In the genomic region with DNA sequence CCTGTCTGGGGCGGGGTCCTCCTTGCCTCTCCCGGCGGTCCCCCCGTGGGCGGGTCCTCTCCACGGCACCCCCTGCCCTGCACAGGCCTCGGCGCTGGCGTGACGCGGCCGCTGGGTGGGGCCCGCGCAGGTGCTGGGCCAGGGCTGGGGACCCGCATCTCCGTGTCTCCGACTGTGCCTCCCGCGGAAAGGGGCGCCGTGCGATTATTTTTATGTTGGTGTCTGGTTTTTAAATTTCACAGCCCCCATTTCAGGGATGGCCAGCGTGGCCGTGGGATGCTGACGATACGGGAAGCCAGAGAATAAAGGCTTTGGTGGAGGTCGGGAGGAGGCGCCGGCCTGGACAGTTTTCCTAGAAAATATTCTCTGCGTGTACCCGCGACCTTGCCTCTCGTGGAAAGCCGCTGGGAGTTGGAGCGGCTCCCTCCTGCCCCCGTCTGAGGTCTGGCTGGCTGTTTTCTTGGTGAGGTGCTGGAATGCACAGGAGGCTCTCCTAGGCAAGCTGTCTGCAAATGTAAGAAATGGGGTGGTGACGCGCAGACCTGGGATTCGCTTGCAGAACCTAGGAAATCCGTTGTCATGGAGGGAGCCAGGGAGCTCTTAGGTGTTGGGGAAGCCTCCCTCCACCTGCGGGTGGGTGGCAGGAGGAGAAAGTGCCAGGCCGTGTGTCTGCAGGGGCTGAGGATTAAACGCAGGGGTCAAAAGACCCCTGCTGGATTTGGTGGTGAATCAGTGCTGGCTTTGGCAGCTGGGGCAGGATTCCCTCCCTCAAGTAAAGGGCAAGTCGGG, we compare ENCODE assay signal across 9 cellular contexts. TPM values are rescaled to one million over a fixed set of nuclear protein-coding genes. Genes with fewer than 3 reads are reported as not detected.
DNase-seq lines count a peak whose midpoint lies in the region; ATAC-seq and TF ChIP-seq lines count a peak whose summit lies in the region.
"Had no signal": no experiment of that assay in that cellular context is flagged by ENCODE, and none has a peak within 500 bp of the region (broad histone marks: within the 10 kb centered on the region; RNA-seq: fewer than 3 reads in every experiment).

No MANE protein-coding gene starts in this region.

- TF ChIP-seq CTCF in HEK293 (tag by site-specific recombination; IDR thresholded peaks at IDR 0.05) (peak; percentile 32; the same call in 1 of the 2 replicates), body of pancreas (IDR thresholded peaks at IDR 0.05) (peak in 1 of 7 experiments; percentile 10), smooth muscle cell (IDR thresholded peaks at IDR 0.05; ENCODE audit: borderline replicate concordance, insufficient read depth, poor library complexity, severe bottlenecking) (no peak)

- H3K9me3 ChIP-seq in HEK293 (ENCODE audit: control insufficient read depth, insufficient read depth, low read depth, low read length) (no peaks in the 10 kb centered on the region), body of pancreas (no peaks in the 10 kb centered on the region), smooth muscle cell (replicated peaks; ENCODE audit: low read depth) (no peaks in the 10 kb centered on the region)

- DNase-seq in body of pancreas (peak in 1 of 4 donors; percentile 39), islet precursor cell (peak; percentile 72), smooth muscle cell (lab: John Stamatoyannopoulos, UW; ENCODE audit: unreplicated experiment) (no peak), erythroblast (lab: John Stamatoyannopoulos, UW) (no peak)
- no peak for DNase-seq in effector CD8-positive, alpha-beta T cell (lab: John Stamatoyannopoulos, UW)
- no peak for DNase-seq in stimulated activated naive CD4-positive, alpha-beta T cell treated with Interleukin-2 at 50 U/mL for 16 hours (lab: John Stamatoyannopoulos, UW)
- DNase-seq: NCI-H1092 treated with DMSO at 0.1 percent for 48 hours had no signal

- no peak overlapping the region for H2AFZ ChIP-seq in smooth muscle cell (ENCODE audit: low read depth)

- TF ChIP-seq POLR2A in body of pancreas (IDR thresholded peaks at IDR 0.05) (no peak), erythroblast (IDR thresholded peaks at IDR 0.05; ENCODE audit: low read length) (no peak)

- H4K20me1 ChIP-seq in smooth muscle cell (ENCODE audit: low read depth) = no peaks in the 10 kb centered on the region

- H3K4me2 ChIP-seq in smooth muscle cell = peak overlapping the region; percentile 90

- H3K79me2 ChIP-seq in smooth muscle cell (ENCODE audit: low read depth) = no peaks in the 10 kb centered on the region

- H3K27me3 ChIP-seq in body of pancreas = no peaks in the 10 kb centered on the region
- peaks cover 70% of the 10 kb centered on the region for H3K27me3 ChIP-seq in smooth muscle cell (ENCODE audit: low read depth)

- CTCF ChIA-PET in HEK293 (lab: Yijun Ruan, JAX) = interaction anchor here (0.6 to 1.2 kb wide), 2 partner anchors 106 to 316 kb away, joined by 4 to 5 read pairs; no protein-coding TSS in a partner anchor

- no peak overlapping the region for H3K27ac ChIP-seq in HEK293 (ENCODE audit: extremely low read depth, low read depth, low read length)
- no peak overlapping the region for H3K27ac ChIP-seq in body of pancreas
- no peak overlapping the region for H3K27ac ChIP-seq in smooth muscle cell (ENCODE audit: low read depth)

- POLR2A ChIA-PET in HEK293 (lab: Yijun Ruan, JAX) = no interaction called here

- 12 to 37% methylated on average over 9 to 44 of the region's 44 CpGs for WGBS in body of pancreas, 2 donors
- WGBS in smooth muscle cell (ENCODE audit: low lambda C conversion rate) = 6% methylated on average over 39 of the region's 44 CpGs

- no peaks in the 10 kb centered on the region for H3F3A ChIP-seq in smooth muscle cell (ENCODE audit: low read depth)

- peak overlapping the region; percentile 19 for H3K4me3 ChIP-seq in HEK293 (ENCODE audit: low read depth, low read length)
- no peak overlapping the region for H3K4me3 ChIP-seq in body of pancreas
- H3K4me3 ChIP-seq in smooth muscle cell = peak overlapping the region; percentile 48

- ATAC-seq in body of pancreas (peak; percentile 54), GM18909 (IDR thresholded peaks at IDR 0.05; ENCODE audit: poor library complexity, unreplicated experiment) (no peak)

- H3K36me3 ChIP-seq in HEK293 (ENCODE audit: control insufficient read depth in 2 of 2, insufficient read depth in 1 of 2, low read length in 2 of 2) = no peaks in the 10 kb centered on the region
- H3K36me3 ChIP-seq in body of pancreas (replicated peaks in 1 of 2; ENCODE audit: insufficient read depth in 1 of 2, low read depth in 2 of 2) = no peaks in the 10 kb centered on the region
- H3K36me3 ChIP-seq in smooth muscle cell (ENCODE audit: low read depth) = no peaks in the 10 kb centered on the region

- H3K9ac ChIP-seq in smooth muscle cell (ENCODE audit: low read depth) = no peak overlapping the region

- intact Hi-C loops in body of pancreas (cut with DNase I) = no loop called here

- H3K4me1 ChIP-seq in HEK293 (ENCODE audit: control insufficient read depth, insufficient read depth, low read length) = no peaks in the 10 kb centered on the region
- H3K4me1 ChIP-seq in body of pancreas = peaks cover 11% of the 10 kb centered on the region
- peaks cover 10% of the 10 kb centered on the region for H3K4me1 ChIP-seq in smooth muscle cell (ENCODE audit: low read depth)

TF ChIP-seq in HEK293, 187 proteins besides CTCF, POLR2A, EP300 and RAD21:
- TF ChIP-seq ZFP69B (tag by site-specific recombination; IDR thresholded peaks at IDR 0.05) = peak; percentile 67
- peak; percentile 89 for TF ChIP-seq ZNF335 (tag by site-specific recombination; conservative IDR thresholded peaks at IDR 0.05)
- TF ChIP-seq WT1 (tag by site-specific recombination; IDR thresholded peaks at IDR 0.05) = no peak
- TF ChIP-seq, protein P1, sequence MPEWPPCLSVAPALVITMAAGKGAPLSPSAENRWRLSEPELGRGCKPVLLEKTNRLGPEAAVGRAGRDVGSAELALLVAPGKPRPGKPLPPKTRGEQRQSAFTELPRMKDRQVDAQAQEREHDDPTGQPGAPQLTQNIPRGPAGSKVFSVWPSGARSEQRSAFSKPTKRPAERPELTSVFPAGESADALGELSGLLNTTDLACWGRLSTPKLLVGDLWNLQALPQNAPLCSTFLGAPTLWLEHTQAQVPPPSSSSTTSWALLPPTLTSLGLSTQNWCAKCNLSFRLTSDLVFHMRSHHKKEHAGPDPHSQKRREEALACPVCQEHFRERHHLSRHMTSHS (tag by site-specific recombination; IDR thresholded peaks at IDR 0.05) = no peak
- TF ChIP-seq, protein P2, sequence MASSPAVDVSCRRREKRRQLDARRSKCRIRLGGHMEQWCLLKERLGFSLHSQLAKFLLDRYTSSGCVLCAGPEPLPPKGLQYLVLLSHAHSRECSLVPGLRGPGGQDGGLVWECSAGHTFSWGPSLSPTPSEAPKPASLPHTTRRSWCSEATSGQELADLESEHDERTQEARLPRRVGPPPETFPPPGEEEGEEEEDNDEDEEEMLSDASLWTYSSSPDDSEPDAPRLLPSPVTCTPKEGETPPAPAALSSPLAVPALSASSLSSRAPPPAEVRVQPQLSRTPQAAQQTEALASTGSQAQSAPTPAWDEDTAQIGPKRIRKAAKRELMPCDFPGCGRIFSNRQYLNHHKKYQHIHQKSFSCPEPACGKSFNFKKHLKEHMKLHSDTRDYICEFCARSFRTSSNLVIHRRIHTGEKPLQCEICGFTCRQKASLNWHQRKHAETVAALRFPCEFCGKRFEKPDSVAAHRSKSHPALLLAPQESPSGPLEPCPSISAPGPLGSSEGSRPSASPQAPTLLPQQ (tag by site-specific recombination; IDR thresholded peaks at IDR 0.05) = peak; percentile 70

RNA-seq across cellular contexts. Expression of a gene that starts 28.7 kb away (rescaled TPM):
- total RNA-seq in body of pancreas (under 1 TPM; 0.26 to 0.33 TPM), smooth muscle cell (not detected in 2 replicates)
- polyA plus RNA-seq in smooth muscle cell = 0.09 and 0.37 TPM in 2 replicates

RNA-seq across cellular contexts. Expression of a gene that starts 55.4 kb away (rescaled TPM):
- total RNA-seq in body of pancreas = 100 to 1,000 TPM; 147 to 158 TPM
- total RNA-seq in smooth muscle cell = 290 and 292 TPM in 2 replicates
- polyA plus RNA-seq in smooth muscle cell = 213 and 244 TPM in 2 replicates

Comparison
In these comparisons a context has a peak if more than half of its experiments do, and no peak if none do; other contexts are left out.
1. H3K4me3 ChIP-seq: peak in HEK293 (single experiment) and smooth muscle cell (single experiment); none in body of pancreas (0 of 2).